In the genomic region with DNA sequence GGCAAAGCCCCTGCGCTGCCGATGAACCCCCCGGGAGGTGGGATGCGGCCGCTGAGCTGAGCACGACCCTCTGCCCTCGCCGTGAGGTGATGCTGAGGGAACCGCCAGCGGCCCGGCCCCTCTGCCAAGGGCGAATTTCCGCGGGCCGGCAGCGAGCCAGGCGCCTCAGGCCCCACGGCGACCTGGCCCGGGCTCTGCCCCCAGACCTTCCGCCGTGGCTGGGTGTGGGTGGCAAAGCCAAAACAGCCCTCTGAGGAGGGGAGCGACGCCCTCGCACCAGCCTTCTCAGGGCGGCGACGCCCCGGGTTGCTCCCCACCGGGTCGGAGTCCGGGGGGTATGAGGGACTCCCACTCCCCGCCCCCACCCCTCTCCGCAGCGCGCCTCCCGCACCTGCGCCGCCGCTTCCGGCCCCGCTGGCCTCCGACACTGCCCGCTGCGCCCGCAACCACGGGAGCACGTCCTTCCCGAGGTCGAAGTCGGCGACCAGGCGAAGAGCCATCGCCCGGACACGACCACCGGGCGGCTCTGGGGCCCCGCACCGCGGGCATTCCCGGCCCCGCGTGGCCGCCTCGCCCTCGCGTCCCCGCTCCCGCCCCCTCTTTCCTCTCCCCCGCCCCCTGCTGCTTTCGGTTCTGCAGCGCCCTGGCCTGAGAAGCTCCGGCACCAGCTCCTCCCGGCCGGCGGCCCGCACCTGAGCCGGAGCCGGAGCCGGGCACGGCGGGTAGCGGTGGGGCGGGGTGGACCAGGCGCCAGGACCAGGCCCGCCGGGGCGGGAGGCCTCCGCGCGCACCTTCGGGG, we compare ENCODE assay signal across 1 cellular context.
TF ChIP-seq lines count a peak whose summit lies in the region.

A gene with protein sequence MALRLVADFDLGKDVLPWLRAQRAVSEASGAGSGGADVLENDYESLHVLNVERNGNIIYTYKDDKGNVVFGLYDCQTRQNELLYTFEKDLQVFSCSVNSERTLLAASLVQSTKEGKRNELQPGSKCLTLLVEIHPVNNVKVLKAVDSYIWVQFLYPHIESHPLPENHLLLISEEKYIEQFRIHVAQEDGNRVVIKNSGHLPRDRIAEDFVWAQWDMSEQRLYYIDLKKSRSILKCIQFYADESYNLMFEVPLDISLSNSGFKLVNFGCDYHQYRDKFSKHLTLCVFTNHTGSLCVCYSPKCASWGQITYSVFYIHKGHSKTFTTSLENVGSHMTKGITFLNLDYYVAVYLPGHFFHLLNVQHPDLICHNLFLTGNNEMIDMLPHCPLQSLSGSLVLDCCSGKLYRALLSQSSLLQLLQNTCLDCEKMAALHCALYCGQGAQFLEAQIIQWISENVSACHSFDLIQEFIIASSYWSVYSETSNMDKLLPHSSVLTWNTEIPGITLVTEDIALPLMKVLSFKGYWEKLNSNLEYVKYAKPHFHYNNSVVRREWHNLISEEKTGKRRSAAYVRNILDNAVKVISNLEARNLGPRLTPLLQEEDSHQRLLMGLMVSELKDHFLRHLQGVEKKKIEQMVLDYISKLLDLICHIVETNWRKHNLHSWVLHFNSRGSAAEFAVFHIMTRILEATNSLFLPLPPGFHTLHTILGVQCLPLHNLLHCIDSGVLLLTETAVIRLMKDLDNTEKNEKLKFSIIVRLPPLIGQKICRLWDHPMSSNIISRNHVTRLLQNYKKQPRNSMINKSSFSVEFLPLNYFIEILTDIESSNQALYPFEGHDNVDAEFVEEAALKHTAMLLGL (minus strand): TSS at position 528 of the 799 bp plus-strand sequence. CDS start 28 bp downstream, at position 500.

TF ChIP-seq in neural cell, 6 proteins besides CTCF, POLR2A, EP300 and RAD21 (continued from another document):
- TF ChIP-seq, protein P1, sequence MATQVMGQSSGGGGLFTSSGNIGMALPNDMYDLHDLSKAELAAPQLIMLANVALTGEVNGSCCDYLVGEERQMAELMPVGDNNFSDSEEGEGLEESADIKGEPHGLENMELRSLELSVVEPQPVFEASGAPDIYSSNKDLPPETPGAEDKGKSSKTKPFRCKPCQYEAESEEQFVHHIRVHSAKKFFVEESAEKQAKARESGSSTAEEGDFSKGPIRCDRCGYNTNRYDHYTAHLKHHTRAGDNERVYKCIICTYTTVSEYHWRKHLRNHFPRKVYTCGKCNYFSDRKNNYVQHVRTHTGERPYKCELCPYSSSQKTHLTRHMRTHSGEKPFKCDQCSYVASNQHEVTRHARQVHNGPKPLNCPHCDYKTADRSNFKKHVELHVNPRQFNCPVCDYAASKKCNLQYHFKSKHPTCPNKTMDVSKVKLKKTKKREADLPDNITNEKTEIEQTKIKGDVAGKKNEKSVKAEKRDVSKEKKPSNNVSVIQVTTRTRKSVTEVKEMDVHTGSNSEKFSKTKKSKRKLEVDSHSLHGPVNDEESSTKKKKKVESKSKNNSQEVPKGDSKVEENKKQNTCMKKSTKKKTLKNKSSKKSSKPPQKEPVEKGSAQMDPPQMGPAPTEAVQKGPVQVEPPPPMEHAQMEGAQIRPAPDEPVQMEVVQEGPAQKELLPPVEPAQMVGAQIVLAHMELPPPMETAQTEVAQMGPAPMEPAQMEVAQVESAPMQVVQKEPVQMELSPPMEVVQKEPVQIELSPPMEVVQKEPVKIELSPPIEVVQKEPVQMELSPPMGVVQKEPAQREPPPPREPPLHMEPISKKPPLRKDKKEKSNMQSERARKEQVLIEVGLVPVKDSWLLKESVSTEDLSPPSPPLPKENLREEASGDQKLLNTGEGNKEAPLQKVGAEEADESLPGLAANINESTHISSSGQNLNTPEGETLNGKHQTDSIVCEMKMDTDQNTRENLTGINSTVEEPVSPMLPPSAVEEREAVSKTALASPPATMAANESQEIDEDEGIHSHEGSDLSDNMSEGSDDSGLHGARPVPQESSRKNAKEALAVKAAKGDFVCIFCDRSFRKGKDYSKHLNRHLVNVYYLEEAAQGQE (IDR thresholded peaks at IDR 0.05; ENCODE audit: borderline replicate concordance): no peak
- TF ChIP-seq EZH2 (IDR thresholded peaks at IDR 0.05; ENCODE audit: borderline replicate concordance, insufficient read depth, low read length, poor library complexity, severe bottlenecking) (no peak), TAF1 (IDR thresholded peaks at IDR 0.05; ENCODE audit: low read depth) (no peak), POLR2AphosphoS5 (IDR thresholded peaks at IDR 0.05) (no peak), MXI1 (conservative IDR thresholded peaks at IDR 0.05; ENCODE audit: poor library complexity, severe bottlenecking) (no peak)
TF ChIP-seq in neural cell: peak in this region for 0.
